9 cellular contexts compared by ENCODE assay signal in genomic region chr5:17317499-17317898, GRCh38.
DNase-seq lines count a peak whose midpoint lies in the region; ATAC-seq and TF ChIP-seq lines count a peak whose summit lies in the region.
"Had no signal": no experiment of that assay in that cellular context is flagged by ENCODE, and none has a peak within 500 bp of the region (broad histone marks: within the 10 kb centered on the region; RNA-seq: fewer than 3 reads in every experiment).

No MANE protein-coding gene starts in this region.

- peak; percentile 29 for ATAC-seq in GM18505 (IDR thresholded peaks at IDR 0.05; ENCODE audit: unreplicated experiment)
- ATAC-seq in GM21825 (IDR thresholded peaks at IDR 0.05; ENCODE audit: unreplicated experiment): peak; percentile 48
- ATAC-seq in HG03558 (IDR thresholded peaks at IDR 0.05; ENCODE audit: extremely low read depth, unreplicated experiment): peak; percentile 13
- ATAC-seq in T-helper 17 cell: no peak
- ATAC-seq: gastrocnemius medialis had no signal

- no peak overlapping the region for H3K27ac Mint-ChIP-seq in T-helper 17 cell

- H3K4me3 Mint-ChIP-seq in T-helper 17 cell: no peak overlapping the region

- no peaks in the 10 kb centered on the region for H3K9me3 ChIP-seq in T-helper 17 cell (ENCODE audit: control insufficient read depth, low read length, poor library complexity, severe bottlenecking)
- H3K9me3 ChIP-seq: gastrocnemius medialis had no signal

- no peaks in the 10 kb centered on the region for H3K36me3 Mint-ChIP-seq in T-helper 17 cell (ENCODE audit: low read depth)

- TF ChIP-seq POLR2A in GM18505 (IDR thresholded peaks at IDR 0.05; ENCODE audit: borderline replicate concordance, extremely low read depth, insufficient read depth, insufficient read length): no peak

- H3K4me1 Mint-ChIP-seq in T-helper 17 cell: no peaks in the 10 kb centered on the region

- DNase-seq in dermis blood vessel endothelial cell (peak; percentile 17), SHP77 treated with DMSO at 0.1 percent for 48 hours (lab: John Stamatoyannopoulos, UW) (no peak), T-helper 17 cell (no peak), NCI-H1436 (lab: John Stamatoyannopoulos, UW) (no peak)
- DNase-seq in stimulated activated CD4-positive, alpha-beta T cell treated with anti-CD3 and anti-CD28 coated beads, Interleukin-12 subunit alpha, Interleukin-12 subunit beta, amount 100 ng/mL, for 4 hours: no peak
- DNase-seq: gastrocnemius medialis had no signal

- no peaks in the 10 kb centered on the region for H3K27me3 Mint-ChIP-seq in T-helper 17 cell
